ENCODE assay signal across 15 cellular contexts in the genomic region with DNA sequence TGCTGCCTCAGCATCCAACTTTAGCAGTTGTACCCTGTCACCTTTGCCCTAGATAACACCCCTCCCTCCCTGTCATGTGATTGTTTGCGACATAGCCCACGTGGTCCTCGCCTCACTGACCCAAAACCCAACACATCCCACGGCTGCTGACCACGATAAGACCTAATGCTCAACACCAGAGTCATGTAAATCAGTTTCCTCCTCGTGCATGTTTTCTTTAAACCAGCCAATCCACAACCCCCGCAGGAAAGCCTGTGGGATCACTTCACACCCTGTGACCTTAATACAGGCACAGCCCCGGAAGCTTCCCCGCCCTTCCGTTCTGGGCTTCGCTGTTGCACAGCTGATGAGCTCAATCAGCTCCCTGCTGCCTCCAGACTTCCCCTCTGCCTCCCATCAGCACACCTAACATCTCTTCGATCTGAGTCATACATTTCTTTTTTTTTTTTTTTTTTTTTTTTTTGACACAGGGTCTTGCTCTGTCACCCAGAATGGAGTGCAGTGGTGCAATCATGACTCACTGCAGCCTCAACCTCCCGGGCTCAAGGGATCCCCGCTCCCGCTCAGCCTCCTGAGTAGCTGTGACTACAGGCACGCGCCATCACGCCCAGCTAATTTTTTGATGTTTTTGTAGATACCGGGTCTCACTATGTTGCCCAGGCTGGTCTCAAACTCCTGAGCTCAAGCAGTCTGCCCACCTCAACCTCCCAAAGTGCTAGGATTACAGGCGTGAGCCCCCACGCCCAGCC. TPM values are rescaled to one million over a fixed set of nuclear protein-coding genes. Genes with fewer than 3 reads are reported as not detected.
A peak's percentile ranks its signal among the peaks of the same experiment; 100 is the strongest.
DNase-seq lines count a peak whose midpoint lies in the region; ATAC-seq, FAIRE-seq and TF ChIP-seq lines count a peak whose summit lies in the region.
"Not testable (repeated sequence)": the region's sequence is repeated elsewhere in the genome, so short reads cannot be mapped to it uniquely, and the experiment has no call there.
"Had no signal": no experiment of that assay in that cellular context is flagged by ENCODE, and none has a peak within 500 bp of the region (broad histone marks: within the 10 kb centered on the region; RNA-seq: fewer than 3 reads in every experiment).

No MANE protein-coding gene starts in this region.

- POLR2A ChIA-PET in GM12878 (lab: Charles Lee) = not testable (repeated sequence)

- H3K36me3 Mint-ChIP-seq in T-helper 1 cell treated with Interleukin-12 subunit alpha and Interleukin-12 subunit beta and Interleukin-4 antibody, amounts not matched to agents 30 μg/mL and 1 μg/mL, for 36 hours (ENCODE audit: low read depth); stimulated activated naive B cell treated with anti-CD40 and anti-IgM and Interleukin-4, amounts not matched to agents 10 μg/mL and 1 μg/mL and 100 μg/mL, for 72 hours: not testable (repeated sequence)

- peak overlapping the region; percentile 57 for H3K27ac Mint-ChIP-seq in T-helper 1 cell treated with Interleukin-12 subunit alpha and Interleukin-12 subunit beta and Interleukin-4 antibody, amounts not matched to agents 30 μg/mL and 1 μg/mL, for 36 hours
- not testable (repeated sequence) for H3K27ac Mint-ChIP-seq in stimulated activated naive B cell treated with anti-CD40 and anti-IgM and Interleukin-4, amounts not matched to agents 10 μg/mL and 1 μg/mL and 100 μg/mL, for 72 hours

- H3K79me2 ChIP-seq in GM12878 (ENCODE audit: control insufficient read depth, insufficient read depth, low read length) = not testable (repeated sequence)

- H3K4me1 Mint-ChIP-seq in T-helper 1 cell treated with Interleukin-12 subunit alpha and Interleukin-12 subunit beta and Interleukin-4 antibody, amounts not matched to agents 30 μg/mL and 1 μg/mL, for 36 hours (ENCODE audit: low read depth); stimulated activated naive B cell treated with anti-CD40 and anti-IgM and Interleukin-4, amounts not matched to agents 10 μg/mL and 1 μg/mL and 100 μg/mL, for 72 hours: not testable (repeated sequence)

- H3K9me3 Mint-ChIP-seq in T-helper 1 cell treated with Interleukin-12 subunit alpha and Interleukin-12 subunit beta and Interleukin-4 antibody, amounts not matched to agents 30 μg/mL and 1 μg/mL, for 36 hours; stimulated activated naive B cell treated with anti-CD40 and anti-IgM and Interleukin-4, amounts not matched to agents 10 μg/mL and 1 μg/mL and 100 μg/mL, for 72 hours: not testable (repeated sequence)

- RAD21 ChIA-PET in GM12878 (lab: Charles Lee; ENCODE audit: unreplicated experiment) = not testable (repeated sequence)

- SMC1A ChIA-PET in GM12878 (lab: Charles Lee; ENCODE audit: uncharacterized antibody, unreplicated experiment) = not testable (repeated sequence)

- not testable (repeated sequence) for H3K27me3 Mint-ChIP-seq in T-helper 1 cell treated with Interleukin-12 subunit alpha and Interleukin-12 subunit beta and Interleukin-4 antibody, amounts not matched to agents 30 μg/mL and 1 μg/mL, for 36 hours (ENCODE audit: low read depth); stimulated activated naive B cell treated with anti-CD40 and anti-IgM and Interleukin-4, amounts not matched to agents 10 μg/mL and 1 μg/mL and 100 μg/mL, for 72 hours

- CTCF ChIA-PET in GM12878 (lab: Yijun Ruan, JAX) = not testable (repeated sequence)

- H3K36me3 ChIP-seq in GM12878 (ENCODE audit: control insufficient read depth in 2 of 2, insufficient read depth in 2 of 2, low read length in 1 of 2); left lung: not testable (repeated sequence)

- not testable (repeated sequence) for TF ChIP-seq RAD21 in GM12878 (IDR thresholded peaks at IDR 0.05; ENCODE audit: insufficient read depth, low read depth, low read length)

- not testable (repeated sequence) for BruUV-seq in GM12878 (replicated peaks; lab: Mats Ljungman, UMichigan)

- in situ Hi-C loops in GM12878 (cut with MboI) = not testable (repeated sequence)

- not testable (repeated sequence) for H4K20me1 ChIP-seq in GM12878 (ENCODE audit: control insufficient read depth, insufficient read depth)

- not testable (repeated sequence) for H3K4me2 ChIP-seq in GM12878 (ENCODE audit: control insufficient read depth, insufficient read depth)

- not testable (repeated sequence) for DNase-seq in GM12878 (ENCODE audit: low read depth, low spot score); left lung; stimulated activated naive B cell treated with anti-CD40 and anti-IgM and Interleukin-4, amounts not matched to agents 10 μg/mL and 1 μg/mL and 100 μg/mL, for 72 hours

- not testable (repeated sequence) for H3K4me3 Mint-ChIP-seq in T-helper 1 cell treated with Interleukin-12 subunit alpha and Interleukin-12 subunit beta and Interleukin-4 antibody, amounts not matched to agents 30 μg/mL and 1 μg/mL, for 36 hours; stimulated activated naive B cell treated with anti-CD40 and anti-IgM and Interleukin-4, amounts not matched to agents 10 μg/mL and 1 μg/mL and 100 μg/mL, for 72 hours

- TF ChIP-seq POLR2A in GM12878 (IDR thresholded peaks at IDR 0.05; ENCODE audit: low read depth, low read length) = not testable (repeated sequence)

- TF ChIP-seq CTCF in GM12878 (IDR thresholded peaks at IDR 0.05 in 2 of 3, conservative IDR thresholded peaks at IDR 0.05 in 1 of 3; ENCODE audit: control insufficient read depth in 2 of 3, extremely low read depth in 1 of 3, insufficient read depth in 1 of 3, low read depth in 3 of 3, low read length in 3 of 3); left lung (IDR thresholded peaks at IDR 0.05): not testable (repeated sequence)

- intact Hi-C loops in GM12878 (cut with micrococcal nuclease; ENCODE audit: unreplicated experiment); left lung (cut with DNase I): not testable (repeated sequence)

- not testable (repeated sequence) for H3K4me1 ChIP-seq in GM12878 (ENCODE audit: control insufficient read depth, insufficient read depth, low read length); left lung

- H3K4me3 ChIP-seq in GM12878, left lung: not testable (repeated sequence)

- H2AFZ ChIP-seq in GM12878 (ENCODE audit: control insufficient read depth, low read depth, low read length) = not testable (repeated sequence)

- not testable (repeated sequence) for TF ChIP-seq EP300 in GM12878 (IDR thresholded peaks at IDR 0.05; ENCODE audit: borderline replicate concordance in 1 of 2, control insufficient read depth in 1 of 2, low read depth in 2 of 2, low read length in 2 of 2)

- ATAC-seq in GM18499 (IDR thresholded peaks at IDR 0.05; ENCODE audit: insufficient read depth, unreplicated experiment) (peak; percentile 80), GM19438 (IDR thresholded peaks at IDR 0.05; ENCODE audit: low read depth, unreplicated experiment) (peak; percentile 66), HG02588 (IDR thresholded peaks at IDR 0.05; ENCODE audit: unreplicated experiment) (peak; percentile 69), HG03354 (IDR thresholded peaks at IDR 0.05; ENCODE audit: poor library complexity, severe bottlenecking, unreplicated experiment) (peak; percentile 78), GM12878 (peak; percentile 74), left lung (peak; percentile 90)
- ATAC-seq in stimulated activated naive B cell treated with anti-CD40 and anti-IgM and Interleukin-4, amounts not matched to agents 10 μg/mL and 1 μg/mL and 100 μg/mL, for 72 hours (replicated peaks) = peak; percentile 97 to 99

- H3K27me3 ChIP-seq in GM12878 (replicated peaks in 1 of 2; ENCODE audit: control insufficient read depth in 2 of 2, insufficient read depth in 2 of 2, low read length in 1 of 2); left lung: not testable (repeated sequence)

- WGBS in GM12878 (ENCODE audit: insufficient coverage, insufficient replicate concordance, low lambda C conversion rate, missing lambda C conversion rate) = no CpG with 5 or more reads among the region's 21 CpGs

- H3K9me3 ChIP-seq in GM12878 (replicated peaks; ENCODE audit: control insufficient read depth, insufficient read depth, low read length); left lung: not testable (repeated sequence)

- H3K27ac ChIP-seq in GM12878 (ENCODE audit: control insufficient read depth, insufficient read depth); left lung: not testable (repeated sequence)

- FAIRE-seq in GM12878 (lab: Jason Lieb, UNC) = not testable (repeated sequence)

- not testable (repeated sequence) for H3K9ac ChIP-seq in GM12878 (ENCODE audit: control insufficient read depth, insufficient read depth, low read length)

RNA-seq across cellular contexts. Expression of a gene that starts 9.7 kb away (rescaled TPM):
- total RNA-seq in GM12878 (2013; cell fraction: nucleolus; rRNA removed) = not detected in 2 replicates
- total RNA-seq in GM12878 (2014; rRNA removed) (not detected in 2 replicates), GM12878 (2014; rRNA removed; fragmentation: Illumina TruSeq; extraction: Trizol) (not detected in 2 replicates), GM12878 (2021) (not detected in 2 replicates), left lung (not detected)
- polyA plus RNA-seq in GM12878 (2011; ENCODE audit: low read depth) = not detected
- polyA plus RNA-seq in GM12878 (2011; rRNA removed) (not detected in 2 replicates), GM12878 (2014; fragmentation: Illumina TruSeq; extraction: Trizol) (not detected in 2 replicates), GM12878 (2014; fragmentation: Nextera tagmentation; extraction: Ambion mirVana) (not detected), GM12878 (2014; rRNA removed) (not detected in 2 replicates), GM12878 (2016; fragmentation: Nextera tagmentation; extraction: Ambion mirVana) (not detected)
- polyA plus RNA-seq in GM12878 (2011; cell fraction: cytosol; rRNA removed) = not detected in 2 replicates
- polyA plus RNA-seq in GM12878 (2011; cell fraction: nucleus; rRNA removed) = not detected in 2 replicates
- not detected in 2 replicates for polyA plus RNA-seq in GM12878 (2012)
- polyA minus RNA-seq in GM12878 (2011; rRNA and poly(A)+ RNA removed) = not detected in 2 replicates
- not detected in 2 replicates for polyA minus RNA-seq in GM12878 (2011; cell fraction: cytosol; rRNA and poly(A)+ RNA removed)
- polyA minus RNA-seq in GM12878 (2011; cell fraction: nucleus; rRNA and poly(A)+ RNA removed) = not detected in 2 replicates
- total RNA-seq: ascending aorta, chondrocyte, endodermal cell, mesothelial cell of epicardium, stomach, ureter had no signal
- polyA plus RNA-seq: keratinocyte, stomach had no signal

RNA-seq across cellular contexts. Expression of a gene that starts 27.4 kb away (rescaled TPM):
- total RNA-seq in GM12878 (2013; cell fraction: nucleolus; rRNA removed) = not detected in 2 replicates
- not detected in 2 replicates for total RNA-seq in GM12878 (2014; rRNA removed)
- total RNA-seq in GM12878 (2014; rRNA removed; fragmentation: Illumina TruSeq; extraction: Trizol) = not detected in 2 replicates
- total RNA-seq in GM12878 (2021) = not detected in 2 replicates
- polyA plus RNA-seq in GM12878 (2011; ENCODE audit: low read depth) = not detected
- not detected in 2 replicates for polyA plus RNA-seq in GM12878 (2011; rRNA removed)
- not detected in 2 replicates for polyA plus RNA-seq in GM12878 (2011; cell fraction: cytosol; rRNA removed)
- polyA plus RNA-seq in GM12878 (2011; cell fraction: nucleus; rRNA removed) = not detected in 2 replicates
- polyA plus RNA-seq in GM12878 (2012) = not detected in 2 replicates
- polyA plus RNA-seq in GM12878 (2014; fragmentation: Illumina TruSeq; extraction: Trizol) = not detected in 2 replicates
- not detected for polyA plus RNA-seq in GM12878 (2014; fragmentation: Nextera tagmentation; extraction: Ambion mirVana)
- not detected in 2 replicates for polyA plus RNA-seq in GM12878 (2014; rRNA removed)
- not detected for polyA plus RNA-seq in GM12878 (2016; fragmentation: Nextera tagmentation; extraction: Ambion mirVana)
- polyA minus RNA-seq in GM12878 (2011; rRNA and poly(A)+ RNA removed) = not detected in 2 replicates
- polyA minus RNA-seq in GM12878 (2011; cell fraction: cytosol; rRNA and poly(A)+ RNA removed) = not detected in 2 replicates
- polyA minus RNA-seq in GM12878 (2011; cell fraction: nucleus; rRNA and poly(A)+ RNA removed) = not detected in 2 replicates
- total RNA-seq in left lung = not detected
- total RNA-seq: ascending aorta, chondrocyte, endodermal cell, mesothelial cell of epicardium, stomach, ureter had no signal
- polyA plus RNA-seq: keratinocyte, stomach had no signal

RNA-seq across cellular contexts. Expression of a gene that starts 47.5 kb away (rescaled TPM):
- total RNA-seq in GM12878 (2013; cell fraction: nucleolus; rRNA removed) = not detected in 2 replicates
- total RNA-seq in GM12878 (2014; rRNA removed) = not detected in 2 replicates
- total RNA-seq in GM12878 (2014; rRNA removed; fragmentation: Illumina TruSeq; extraction: Trizol) = not detected in 2 replicates
- not detected in 2 replicates for total RNA-seq in GM12878 (2021)
- polyA plus RNA-seq in GM12878 (2011; ENCODE audit: low read depth) = not detected
- polyA plus RNA-seq in GM12878 (2011; rRNA removed) = not detected in 2 replicates
- polyA plus RNA-seq in GM12878 (2011; cell fraction: cytosol; rRNA removed) = not detected in 2 replicates
- not detected in 2 replicates for polyA plus RNA-seq in GM12878 (2011; cell fraction: nucleus; rRNA removed)
- not detected in 2 replicates for polyA plus RNA-seq in GM12878 (2012)
- not detected in 2 replicates for polyA plus RNA-seq in GM12878 (2014; fragmentation: Illumina TruSeq; extraction: Trizol)
- not detected for polyA plus RNA-seq in GM12878 (2014; fragmentation: Nextera tagmentation; extraction: Ambion mirVana)
- not detected in 2 replicates for polyA plus RNA-seq in GM12878 (2014; rRNA removed)
- not detected for polyA plus RNA-seq in GM12878 (2016; fragmentation: Nextera tagmentation; extraction: Ambion mirVana)
- not detected in 2 replicates for polyA minus RNA-seq in GM12878 (2011; rRNA and poly(A)+ RNA removed)
- polyA minus RNA-seq in GM12878 (2011; cell fraction: cytosol; rRNA and poly(A)+ RNA removed) = not detected in 2 replicates
- polyA minus RNA-seq in GM12878 (2011; cell fraction: nucleus; rRNA and poly(A)+ RNA removed) = not detected in 2 replicates
- total RNA-seq in left lung = not detected
- total RNA-seq: ascending aorta, chondrocyte, endodermal cell, mesothelial cell of epicardium, stomach, ureter had no signal
- polyA plus RNA-seq: keratinocyte, stomach had no signal
